Comparison of ENCODE assay signal across 8 cellular contexts in genomic region chr13:44436589-44437337, GRCh38.
DNase-seq lines count a peak whose midpoint lies in the region; ATAC-seq, FAIRE-seq and TF ChIP-seq lines count a peak whose summit lies in the region.

No MANE protein-coding gene starts in this region.

- peak overlapping the region; percentile 98 for H3K27ac Mint-ChIP-seq in osteocyte (ENCODE audit: unreplicated experiment)

- H3K4me3 ChIP-seq in astrocyte of the cerebellum (ENCODE audit: low read depth, low read length) (peak overlapping the region; percentile 67), urinary bladder (ENCODE audit: low read depth, low read length) (peak overlapping the region; percentile 60)

- no peaks in the 10 kb centered on the region for H3K27me3 Mint-ChIP-seq in osteocyte (ENCODE audit: unreplicated experiment)

- H3K4me1 Mint-ChIP-seq in osteocyte (ENCODE audit: unreplicated experiment), result peaks cover 37% of the 10 kb centered on the region

- peaks cover 2% of the 10 kb centered on the region for H3K36me3 ChIP-seq in urinary bladder (ENCODE audit: insufficient read depth)

- intact Hi-C loops in left cardiac atrium (cut with DNase I), result loop anchor here (1.0 to 10.0 kb wide), 7 partner anchors 124 to 524 kb away; no protein-coding TSS in a partner anchor

- FAIRE-seq in G401.6 (lab: Jason Lieb, UNC), result peak; percentile 82

- peaks cover 22% of the 10 kb centered on the region for H3K36me3 Mint-ChIP-seq in osteocyte (ENCODE audit: unreplicated experiment)

- peak overlapping the region; percentile 87 for H3K27ac ChIP-seq in urinary bladder (ENCODE audit: low read depth)

- H3K4me1 ChIP-seq in urinary bladder (ENCODE audit: insufficient read depth), result no peaks in the 10 kb centered on the region

- ATAC-seq in left cardiac atrium (peak; percentile 90 to 93), HG02642 (IDR thresholded peaks at IDR 0.05; ENCODE audit: poor library complexity, unreplicated experiment) (no peak)

- under 1% methylated on average over 38 of the region's 38 CpGs for WGBS in urinary bladder

- H3K9me3 Mint-ChIP-seq in osteocyte (ENCODE audit: unreplicated experiment), result no peaks in the 10 kb centered on the region

- DNase-seq in NCI-H1436 (lab: John Stamatoyannopoulos, UW) (peak; percentile 77), SW 1271 (lab: John Stamatoyannopoulos, UW) (peak; percentile 71 to 88), astrocyte of the cerebellum (ENCODE audit: low read depth) (peak; percentile 87), left cardiac atrium (peak; percentile 93), osteocyte (ENCODE audit: extremely low spot score, unreplicated experiment) (peak; percentile 98)

- in situ Hi-C loops in astrocyte of the cerebellum (cut with HindIII; ENCODE audit: low sequenced_read_pairs), result loop anchor here (25.0 kb wide), 1 partner anchor 399 kb away; no protein-coding TSS in a partner anchor

- H3K4me3 Mint-ChIP-seq in osteocyte (ENCODE audit: unreplicated experiment), result peak overlapping the region; percentile 87

- TF ChIP-seq CTCF in astrocyte of the cerebellum (IDR thresholded peaks at IDR 0.05; ENCODE audit: low read depth, low read length, missing control alignments) (no peak), osteocyte (IDR thresholded peaks at IDR 0.05) (no peak)
